ENCODE assay signal across 1 cellular context in genomic region chr3:42394579-42395288, GRCh38.
A peak's percentile ranks its signal among the peaks of the same experiment; 100 is the strongest.
TF ChIP-seq lines count a peak whose summit lies in the region.

No MANE protein-coding gene starts in this region.

TF ChIP-seq in HepG2, 621 proteins besides CTCF, POLR2A, EP300 and RAD21 (continued from another document):
- TF ChIP-seq HIC2 (CRISPR knock-in tag; IDR thresholded peaks at IDR 0.05; ENCODE audit: low read depth) = peak; percentile 34; the same call in 1 of the 2 replicates
